Comparison of ENCODE assay signal across 20 cellular contexts in genomic region chr5:4205408-4205807, GRCh38.
DNase-seq lines count a peak whose midpoint lies in the region; ATAC-seq and TF ChIP-seq lines count a peak whose summit lies in the region.
"Had no signal": no experiment of that assay in that cellular context is flagged by ENCODE, and none has a peak within 500 bp of the region (broad histone marks: within the 10 kb centered on the region; RNA-seq: fewer than 3 reads in every experiment).

No MANE protein-coding gene starts in this region.

- WGBS in sigmoid colon, 2 donors, result 64 to 69% methylated on average over 4 of the region's 4 CpGs

- CTCF ChIA-PET in PC-9 (lab: Charles Lee), result no interaction called here

- POLR2A ChIA-PET in PC-9 (lab: Charles Lee; ENCODE audit: unreplicated experiment), result no interaction called here

- H3K4me3 ChIP-seq in HUES48 (ENCODE audit: low read depth, low read length), result no peak overlapping the region
- no peak overlapping the region for H3K4me3 ChIP-seq in cardiac fibroblast (replicated peaks in 1 of 2; ENCODE audit: low read depth in 2 of 2, low read length in 2 of 2)
- no peak overlapping the region for H3K4me3 ChIP-seq in left ventricle myocardium inferior
- H3K4me3 ChIP-seq in sigmoid colon, result no peak overlapping the region
- no peak overlapping the region for H3K4me3 ChIP-seq in PC-9
- H3K4me3 ChIP-seq: right lobe of liver had no signal

- H3K4me1 ChIP-seq in HUES48 (ENCODE audit: control insufficient read depth, insufficient read depth, low read length), result peaks cover 28% of the 10 kb centered on the region
- peaks cover 4% of the 10 kb centered on the region for H3K4me1 ChIP-seq in left ventricle myocardium inferior
- peaks cover 0 to 13% (median 4%) of the 10 kb centered on the region in 4 donors for H3K4me1 ChIP-seq in sigmoid colon
- H3K4me1 ChIP-seq in PC-9 (replicated peaks; ENCODE audit: insufficient read depth), result no peaks in the 10 kb centered on the region
- H3K4me1 ChIP-seq: parathyroid adenoma, right lobe of liver had no signal

- no peaks in the 10 kb centered on the region; the same call in 1 of the 2 replicates for H4K20me1 ChIP-seq in PC-9 (ENCODE audit: insufficient read depth)

- no TSS peak for BruUV-seq in PC-9 (replicated peaks; lab: Mats Ljungman, UMichigan)

- H3K4me2 ChIP-seq in PC-9, result no peak overlapping the region
- H3K4me2 ChIP-seq: SK-N-SH had no signal

- H3K9me3 ChIP-seq in HUES48 (ENCODE audit: control insufficient read depth, insufficient read depth, low read length) (no peaks in the 10 kb centered on the region), left ventricle myocardium inferior (replicated peaks) (no peaks in the 10 kb centered on the region), sigmoid colon (no peaks in the 10 kb centered on the region), PC-9 (ENCODE audit: insufficient read depth, low read depth) (no peaks in the 10 kb centered on the region)
- H3K9me3 ChIP-seq: right lobe of liver, SK-N-SH had no signal

- H3K79me2 ChIP-seq in PC-9 (ENCODE audit: low read depth), result no peaks in the 10 kb centered on the region
- H3K79me2 ChIP-seq: parathyroid adenoma had no signal

- TF ChIP-seq CTCF in cardiac fibroblast (IDR thresholded peaks at IDR 0.05; ENCODE audit: low read depth, low read length) (no peak), left ventricle myocardium inferior (IDR thresholded peaks at IDR 0.05; ENCODE audit: borderline replicate concordance) (no peak), sigmoid colon (IDR thresholded peaks at IDR 0.05) (no peak), PC-9 (conservative IDR thresholded peaks at IDR 0.05) (no peak)

- intact Hi-C loops in left ventricle myocardium inferior (cut with micrococcal nuclease) (no loop called here), sigmoid colon (cut with DNase I) (no loop called here), PC-9 (cut with micrococcal nuclease; ENCODE audit: unreplicated experiment) (no loop called here)

- no peak for TF ChIP-seq POLR2A in sigmoid colon (IDR thresholded peaks at IDR 0.05)

- ATAC-seq in GM21619 (IDR thresholded peaks at IDR 0.05; ENCODE audit: unreplicated experiment) (no peak), HG03457 (IDR thresholded peaks at IDR 0.05; ENCODE audit: unreplicated experiment) (no peak)
- ATAC-seq: activated naive CD8-positive, alpha-beta T cell treated with anti-CD3 and anti-CD28 coated beads, Interleukin-2, amount 50 U/mL, for 24 hours; effector memory CD8-positive, alpha-beta T cell; esophagus mucosa; natural killer cell treated with Interleukin-12 subunit alpha and Interleukin-12 subunit beta and Interleukin-15 and Interleukin-18, amount 100 ng/mL, for 72 hours; right lobe of liver had no signal

- DNase-seq in cardiac fibroblast (ENCODE audit: low read depth in 2 of 2) (peak; percentile 4 to 56), left ventricle myocardium inferior (no peak), sigmoid colon (peak; percentile 70), COR-L47 (lab: John Stamatoyannopoulos, UW) (no peak), PC-9 (no peak)
- DNase-seq: activated CD4-positive, alpha-beta T cell treated with anti-CD3 and anti-CD28 coated beads, Interleukin-2, amount 50 U/mL, for 48 hours; activated CD8-positive, alpha-beta memory T cell treated with anti-CD3 and anti-CD28 coated beads, Interleukin-2, amount 50 U/mL, for 48 hours; activated naive CD8-positive, alpha-beta T cell treated with anti-CD3 and anti-CD28 coated beads, Interleukin-2, amount 50 U/mL, for 24 hours; Calu3; effector memory CD8-positive, alpha-beta T cell; Karpas-422; midbrain; right lobe of liver; SK-N-SH had no signal

- no peaks in the 10 kb centered on the region for H3K36me3 ChIP-seq in HUES48 (ENCODE audit: control insufficient read depth, insufficient read depth, low read length)
- H3K36me3 ChIP-seq in left ventricle myocardium inferior, result no peaks in the 10 kb centered on the region
- no peaks in the 10 kb centered on the region for H3K36me3 ChIP-seq in sigmoid colon
- H3K36me3 ChIP-seq in PC-9 (ENCODE audit: low read depth), result no peaks in the 10 kb centered on the region
- H3K36me3 ChIP-seq: right lobe of liver had no signal

- H3F3A ChIP-seq in PC-9 (ENCODE audit: insufficient read depth, low read depth), result no peaks in the 10 kb centered on the region

- H3K9ac ChIP-seq in HUES48 (ENCODE audit: low read depth, low read length), result no peak overlapping the region
- H3K9ac ChIP-seq: parathyroid adenoma, SK-N-SH had no signal

- H3K27ac ChIP-seq in HUES48 (ENCODE audit: low read depth, low read length) (peak overlapping the region; percentile 72), left ventricle myocardium inferior (replicated peaks) (peak overlapping the region; percentile 55), sigmoid colon (peak overlapping the region in 2 of 4 donors; percentile 9 to 14), PC-9 (no peak overlapping the region)
- H3K27ac ChIP-seq: parathyroid adenoma, right lobe of liver had no signal

- no peak overlapping the region for H2AFZ ChIP-seq in PC-9
- H2AFZ ChIP-seq: parathyroid adenoma had no signal

- H3K27me3 ChIP-seq in HUES48 (ENCODE audit: control insufficient read depth, insufficient read depth, low read length), result no peaks in the 10 kb centered on the region
- peaks cover 4% of the 10 kb centered on the region for H3K27me3 ChIP-seq in left ventricle myocardium inferior (ENCODE audit: low read depth)
- no peaks in the 10 kb centered on the region for H3K27me3 ChIP-seq in sigmoid colon
- H3K27me3 ChIP-seq in PC-9 (ENCODE audit: insufficient read depth, low read depth), result peaks cover 94% of the 10 kb centered on the region
- H3K27me3 ChIP-seq: right lobe of liver had no signal

- no peaks in the 10 kb centered on the region for H3K9me2 ChIP-seq in PC-9 (ENCODE audit: insufficient read depth)
- H3K9me2 ChIP-seq: SK-N-SH had no signal

- no peak for TF ChIP-seq EP300 in sigmoid colon (IDR thresholded peaks at IDR 0.05)

Comparison
In these comparisons a context has a peak if more than half of its experiments do, and no peak if none do; other contexts are left out.
1. DNase-seq: peak in cardiac fibroblast (2 of 2) and sigmoid colon (single experiment); none in left ventricle myocardium inferior (single experiment), COR-L47 (single experiment) and PC-9 (0 of 2).